2 cellular contexts compared by ENCODE assay signal in genomic region chr1:6144622-6145021, GRCh38.
TF ChIP-seq lines count a peak whose summit lies in the region.

No MANE protein-coding gene starts in this region.

TF ChIP-seq in SK-N-SH, 30 proteins besides CTCF, POLR2A, EP300 and RAD21 (continued from another document):
- TF ChIP-seq, protein P1, sequence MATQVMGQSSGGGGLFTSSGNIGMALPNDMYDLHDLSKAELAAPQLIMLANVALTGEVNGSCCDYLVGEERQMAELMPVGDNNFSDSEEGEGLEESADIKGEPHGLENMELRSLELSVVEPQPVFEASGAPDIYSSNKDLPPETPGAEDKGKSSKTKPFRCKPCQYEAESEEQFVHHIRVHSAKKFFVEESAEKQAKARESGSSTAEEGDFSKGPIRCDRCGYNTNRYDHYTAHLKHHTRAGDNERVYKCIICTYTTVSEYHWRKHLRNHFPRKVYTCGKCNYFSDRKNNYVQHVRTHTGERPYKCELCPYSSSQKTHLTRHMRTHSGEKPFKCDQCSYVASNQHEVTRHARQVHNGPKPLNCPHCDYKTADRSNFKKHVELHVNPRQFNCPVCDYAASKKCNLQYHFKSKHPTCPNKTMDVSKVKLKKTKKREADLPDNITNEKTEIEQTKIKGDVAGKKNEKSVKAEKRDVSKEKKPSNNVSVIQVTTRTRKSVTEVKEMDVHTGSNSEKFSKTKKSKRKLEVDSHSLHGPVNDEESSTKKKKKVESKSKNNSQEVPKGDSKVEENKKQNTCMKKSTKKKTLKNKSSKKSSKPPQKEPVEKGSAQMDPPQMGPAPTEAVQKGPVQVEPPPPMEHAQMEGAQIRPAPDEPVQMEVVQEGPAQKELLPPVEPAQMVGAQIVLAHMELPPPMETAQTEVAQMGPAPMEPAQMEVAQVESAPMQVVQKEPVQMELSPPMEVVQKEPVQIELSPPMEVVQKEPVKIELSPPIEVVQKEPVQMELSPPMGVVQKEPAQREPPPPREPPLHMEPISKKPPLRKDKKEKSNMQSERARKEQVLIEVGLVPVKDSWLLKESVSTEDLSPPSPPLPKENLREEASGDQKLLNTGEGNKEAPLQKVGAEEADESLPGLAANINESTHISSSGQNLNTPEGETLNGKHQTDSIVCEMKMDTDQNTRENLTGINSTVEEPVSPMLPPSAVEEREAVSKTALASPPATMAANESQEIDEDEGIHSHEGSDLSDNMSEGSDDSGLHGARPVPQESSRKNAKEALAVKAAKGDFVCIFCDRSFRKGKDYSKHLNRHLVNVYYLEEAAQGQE (IDR thresholded peaks at IDR 0.05; ENCODE audit: low read depth, low read length), result no peak
- TF ChIP-seq, protein P2, sequence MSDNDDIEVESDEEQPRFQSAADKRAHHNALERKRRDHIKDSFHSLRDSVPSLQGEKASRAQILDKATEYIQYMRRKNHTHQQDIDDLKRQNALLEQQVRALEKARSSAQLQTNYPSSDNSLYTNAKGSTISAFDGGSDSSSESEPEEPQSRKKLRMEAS (IDR thresholded peaks at IDR 0.05; ENCODE audit: low read depth), result no peak
- TF ChIP-seq CHD2 (IDR thresholded peaks at IDR 0.05; ENCODE audit: low read length, partially characterized antibody) (no peak), YY1 (IDR thresholded peaks at IDR 0.05; ENCODE audit: low read depth) (no peak)

TF ChIP-seq in SK-N-SH treated with all-trans-retinoic acid at 6 μM for 48 hours, 23 proteins besides CTCF, POLR2A, EP300 and RAD21 (continued from another document):
- TF ChIP-seq, protein P3, sequence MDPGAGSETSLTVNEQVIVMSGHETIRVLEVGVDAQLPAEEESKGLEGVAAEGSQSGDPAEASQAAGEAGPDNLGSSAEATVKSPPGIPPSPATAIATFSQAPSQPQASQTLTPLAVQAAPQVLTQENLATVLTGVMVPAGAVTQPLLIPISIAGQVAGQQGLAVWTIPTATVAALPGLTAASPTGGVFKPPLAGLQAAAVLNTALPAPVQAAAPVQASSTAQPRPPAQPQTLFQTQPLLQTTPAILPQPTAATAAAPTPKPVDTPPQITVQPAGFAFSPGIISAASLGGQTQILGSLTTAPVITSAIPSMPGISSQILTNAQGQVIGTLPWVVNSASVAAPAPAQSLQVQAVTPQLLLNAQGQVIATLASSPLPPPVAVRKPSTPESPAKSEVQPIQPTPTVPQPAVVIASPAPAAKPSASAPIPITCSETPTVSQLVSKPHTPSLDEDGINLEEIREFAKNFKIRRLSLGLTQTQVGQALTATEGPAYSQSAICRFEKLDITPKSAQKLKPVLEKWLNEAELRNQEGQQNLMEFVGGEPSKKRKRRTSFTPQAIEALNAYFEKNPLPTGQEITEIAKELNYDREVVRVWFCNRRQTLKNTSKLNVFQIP (CRISPR knock-in tag; IDR thresholded peaks at IDR 0.05; ENCODE audit: borderline replicate concordance, low read depth), result no peak
- TF ChIP-seq SNAI2 (CRISPR knock-in tag; IDR thresholded peaks at IDR 0.05), result no peak
